In the genomic region with DNA sequence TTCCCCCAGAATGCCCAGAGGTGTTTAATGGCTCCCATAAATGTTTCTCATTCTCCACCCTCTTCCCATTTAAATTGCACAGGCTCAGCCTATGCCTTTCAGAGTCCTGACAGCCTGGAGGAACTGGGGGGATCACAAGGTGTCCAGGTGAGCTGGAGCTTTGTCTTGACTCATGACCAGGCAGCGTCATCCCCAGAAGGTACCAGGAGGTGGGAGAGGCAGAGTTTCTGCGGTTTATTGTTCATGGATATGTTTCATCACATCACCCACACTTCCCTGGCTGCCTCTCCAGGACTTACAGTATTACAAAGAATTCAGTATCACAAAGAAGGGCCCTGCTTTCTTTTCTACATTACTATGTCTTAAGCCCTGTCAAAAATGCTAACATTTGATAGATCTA, we compare ENCODE assay signal across 22 cellular contexts.
A peak's percentile ranks its signal among the peaks of the same experiment; 100 is the strongest.
DNase-seq lines count a peak whose midpoint lies in the region; ATAC-seq, FAIRE-seq and TF ChIP-seq lines count a peak whose summit lies in the region.
"Had no signal": no experiment of that assay in that cellular context is flagged by ENCODE, and none has a peak within 500 bp of the region (broad histone marks: within the 10 kb centered on the region; RNA-seq: fewer than 3 reads in every experiment).

No MANE protein-coding gene starts in this region.

- in situ Hi-C loops in mammary epithelial cell (cut with MboI; ENCODE audit: low sequenced_read_pairs in 2 of 2), result no loop called here
- in situ Hi-C loops in gastrocnemius medialis (cut with MboI; ENCODE audit: low sequenced_read_pairs in 4 of 4), result no loop called here

- H3K4me1 ChIP-seq in PC-3 (ENCODE audit: insufficient read depth, low read length), result no peaks in the 10 kb centered on the region
- H3K4me1 ChIP-seq in mammary epithelial cell (ENCODE audit: insufficient read depth, low read length), result peaks cover 13% of the 10 kb centered on the region
- H3K4me1 ChIP-seq in keratinocyte (ENCODE audit: control insufficient read depth, extremely low read depth, insufficient read depth, low read length), result no peaks in the 10 kb centered on the region
- no peaks in the 10 kb centered on the region for H3K4me1 ChIP-seq in gastrocnemius medialis
- no peaks in the 10 kb centered on the region for H3K4me1 ChIP-seq in heart left ventricle
- H3K4me1 ChIP-seq: Caco-2 had no signal

- no peak for TF ChIP-seq CTCF in PC-3 (conservative IDR thresholded peaks at IDR 0.05; ENCODE audit: low read depth, low read length)
- no peak for TF ChIP-seq CTCF in mammary epithelial cell (conservative IDR thresholded peaks at IDR 0.05 in 1 of 2, IDR thresholded peaks at IDR 0.05 in 1 of 2; ENCODE audit: extremely low read depth in 1 of 2, insufficient read depth in 1 of 2, low read depth in 1 of 2, low read length in 2 of 2)
- no peak for TF ChIP-seq CTCF in keratinocyte (optimal IDR thresholded peaks at IDR 0.05 in 1 of 3, IDR thresholded peaks at IDR 0.05 in 1 of 3, conservative IDR thresholded peaks at IDR 0.05 in 1 of 3; ENCODE audit: extremely low read depth in 1 of 3, insufficient read depth in 2 of 3, low read length in 3 of 3)
- TF ChIP-seq CTCF in gastrocnemius medialis (IDR thresholded peaks at IDR 0.05 in 4 of 5, conservative IDR thresholded peaks at IDR 0.05 in 1 of 5), result no peak
- no peak for TF ChIP-seq CTCF in heart left ventricle (IDR thresholded peaks at IDR 0.05)

- H3F3A ChIP-seq in PC-3 (ENCODE audit: low read length, unreplicated experiment), result no peaks in the 10 kb centered on the region

- H3K9me2 ChIP-seq in PC-3 (replicated peaks; ENCODE audit: low read length), result no peaks in the 10 kb centered on the region; the same call in 1 of the 2 replicates

- intact Hi-C loops in PC-3 (cut with micrococcal nuclease) (no loop called here), mammary epithelial cell (cut with micrococcal nuclease) (no loop called here), gastrocnemius medialis (cut with DNase I; ENCODE audit: low total_unique reads) (no loop called here), heart left ventricle (cut with DNase I) (no loop called here)

- FAIRE-seq in keratinocyte (lab: Jason Lieb, UNC), result no peak
- FAIRE-seq: A204.1, D721Med, G401.6, GM12891, GM18507, H54, HTR-8/SVneo had no signal

- dilution Hi-C loops in mammary epithelial cell (cut with HindIII; ENCODE audit: low sequenced_read_pairs), result no loop called here
- dilution Hi-C loops in keratinocyte (cut with MboI; ENCODE audit: extremely low pct_ligation_motif_present, low sequenced_read_pairs), result no loop called here

- no peak for TF ChIP-seq POLR2A in gastrocnemius medialis (IDR thresholded peaks at IDR 0.05)
- no peak for TF ChIP-seq POLR2A in heart left ventricle (IDR thresholded peaks at IDR 0.05)

- H4K20me1 ChIP-seq in PC-3 (ENCODE audit: low read length) (no peaks in the 10 kb centered on the region), mammary epithelial cell (ENCODE audit: insufficient read depth, low read length) (no peaks in the 10 kb centered on the region), keratinocyte (ENCODE audit: control insufficient read depth, extremely low read depth, insufficient read depth, low read length) (no peaks in the 10 kb centered on the region)

- no peaks in the 10 kb centered on the region for H3K79me2 ChIP-seq in PC-3 (ENCODE audit: low read length)
- no peaks in the 10 kb centered on the region for H3K79me2 ChIP-seq in mammary epithelial cell (ENCODE audit: insufficient read depth, low read length)
- no peaks in the 10 kb centered on the region for H3K79me2 ChIP-seq in keratinocyte (ENCODE audit: control insufficient read depth, insufficient read depth, low read length)

- no peak for ATAC-seq in PC-3
- ATAC-seq in esophagus mucosa, result peak; percentile 67
- ATAC-seq in gastrocnemius medialis, result no peak
- ATAC-seq in heart left ventricle, result no peak
- ATAC-seq: GM23338 had no signal

- DNase-seq in PC-3 (peak; percentile 7), mammary epithelial cell (peak; percentile 98), keratinocyte (ENCODE audit: low read depth, low spot score) (no peak), gastrocnemius medialis (no peak), NCI-H1694 (lab: John Stamatoyannopoulos, UW) (no peak), heart left ventricle (no peak)
- DNase-seq: ACHN; Caco-2; CD4-positive, alpha-beta T cell; HCEC 1CT; IMR-90 had no signal

- POLR2A ChIA-PET in PC-3 (lab: Charles Lee; ENCODE audit: unreplicated experiment), result no interaction called here

- H2AFZ ChIP-seq in PC-3 (ENCODE audit: low read length) (no peak overlapping the region), mammary epithelial cell (ENCODE audit: low read depth, low read length) (no peak overlapping the region), keratinocyte (ENCODE audit: control insufficient read depth, low read length) (no peak overlapping the region)
- H2AFZ ChIP-seq: GM23338 had no signal

- BruUV-seq in PC-3 (replicated peaks; lab: Mats Ljungman, UMichigan) (no TSS peak), mammary epithelial cell (replicated peaks; lab: Mats Ljungman, UMichigan) (no TSS peak)

- H3K4me3 ChIP-seq in PC-3 (ENCODE audit: low read length) (no peak overlapping the region), mammary epithelial cell (replicated peaks in 1 of 3; ENCODE audit: insufficient read depth in 1 of 3, low read depth in 2 of 3, low read length in 3 of 3) (no peak overlapping the region), keratinocyte (ENCODE audit: control insufficient read depth in 2 of 3, extremely low read depth in 1 of 3, insufficient read depth in 2 of 3, low read depth in 1 of 3, low read length in 3 of 3) (no peak overlapping the region), gastrocnemius medialis (no peak overlapping the region), heart left ventricle (no peak overlapping the region)
- H3K4me3 ChIP-seq: GM23338 had no signal

- H3K9ac ChIP-seq in PC-3 (ENCODE audit: low read length) (no peak overlapping the region), mammary epithelial cell (ENCODE audit: insufficient read depth, low read length) (no peak overlapping the region), keratinocyte (ENCODE audit: control insufficient read depth, extremely low read depth, insufficient read depth, low read length) (no peak overlapping the region)

- H3K9me3 ChIP-seq in PC-3 (ENCODE audit: low read length) (no peaks in the 10 kb centered on the region), mammary epithelial cell (replicated peaks; ENCODE audit: insufficient read depth, low read length) (no peaks in the 10 kb centered on the region), keratinocyte (ENCODE audit: control insufficient read depth, low read depth, low read length) (peaks cover 2% of the 10 kb centered on the region), gastrocnemius medialis (no peaks in the 10 kb centered on the region), heart left ventricle (peaks cover 0 to 22% (median 3%) of the 10 kb centered on the region in 12 donors)

- H3K9me1 ChIP-seq in keratinocyte (ENCODE audit: control insufficient read depth, extremely low read depth, insufficient read depth, low read length), result no peaks in the 10 kb centered on the region

- H3K27ac ChIP-seq in PC-3 (ENCODE audit: low read length), result no peak overlapping the region
- peak overlapping the region; percentile 74 for H3K27ac ChIP-seq in mammary epithelial cell (ENCODE audit: insufficient read depth, low read depth, low read length)
- H3K27ac ChIP-seq in keratinocyte (ENCODE audit: control insufficient read depth, insufficient read depth, low read length), result peak overlapping the region; percentile 18
- no peak overlapping the region for H3K27ac ChIP-seq in gastrocnemius medialis
- H3K27ac ChIP-seq in heart left ventricle, result no peak overlapping the region
- H3K27ac ChIP-seq: C4-2B, HL-60 had no signal

- WGBS in mammary epithelial cell (ENCODE audit: low coverage, missing lambda C conversion rate), result 24% methylated on average over 2 of the region's 2 CpGs
- WGBS in heart left ventricle, 4 donors, result 83 to 91% (median 90%) methylated on average over 2 of the region's 2 CpGs

- no peaks in the 10 kb centered on the region for H3K27me3 ChIP-seq in PC-3 (ENCODE audit: low read length)
- no peaks in the 10 kb centered on the region for H3K27me3 ChIP-seq in mammary epithelial cell (ENCODE audit: insufficient read depth, low read length)
- no peaks in the 10 kb centered on the region for H3K27me3 ChIP-seq in keratinocyte (ENCODE audit: control insufficient read depth, extremely low read depth, insufficient read depth, low read length)
- H3K27me3 ChIP-seq in gastrocnemius medialis, result no peaks in the 10 kb centered on the region
- no peaks in the 10 kb centered on the region for H3K27me3 ChIP-seq in heart left ventricle

- H3K36me3 ChIP-seq in PC-3 (ENCODE audit: low read depth, low read length) (no peaks in the 10 kb centered on the region), mammary epithelial cell (ENCODE audit: insufficient read depth, low read length) (no peaks in the 10 kb centered on the region), keratinocyte (ENCODE audit: control insufficient read depth in 2 of 2, extremely low read depth in 1 of 2, insufficient read depth in 2 of 2, low read length in 2 of 2) (no peaks in the 10 kb centered on the region), gastrocnemius medialis (no peaks in the 10 kb centered on the region), heart left ventricle (no peaks in the 10 kb centered on the region)

- CTCF ChIA-PET in PC-3 (lab: Charles Lee), result no interaction called here
- CTCF ChIA-PET in mammary epithelial cell (lab: Charles Lee; ENCODE audit: low non-redundant PET), result no interaction called here

- H3K4me2 ChIP-seq in PC-3 (ENCODE audit: low read length) (no peak overlapping the region), mammary epithelial cell (ENCODE audit: insufficient read depth, low read depth, low read length) (no peak overlapping the region), keratinocyte (ENCODE audit: control insufficient read depth, extremely low read depth, insufficient read depth, low read depth, low read length) (no peak overlapping the region)
- H3K4me2 ChIP-seq: GM23338 had no signal

Comparison
In these comparisons a context has a peak if more than half of its experiments do, and no peak if none do; other contexts are left out.
1. DNase-seq: peak in PC-3 (single experiment) and mammary epithelial cell (single experiment); none in keratinocyte (single experiment), gastrocnemius medialis (0 of 2), NCI-H1694 (single experiment) and heart left ventricle (0 of 5).
2. H3K27ac ChIP-seq: peak in mammary epithelial cell (single experiment) and keratinocyte (single experiment); none in PC-3 (single experiment), gastrocnemius medialis (0 of 4) and heart left ventricle (0 of 12).